Comparison of ENCODE assay signal across 26 cellular contexts in the genomic region with DNA sequence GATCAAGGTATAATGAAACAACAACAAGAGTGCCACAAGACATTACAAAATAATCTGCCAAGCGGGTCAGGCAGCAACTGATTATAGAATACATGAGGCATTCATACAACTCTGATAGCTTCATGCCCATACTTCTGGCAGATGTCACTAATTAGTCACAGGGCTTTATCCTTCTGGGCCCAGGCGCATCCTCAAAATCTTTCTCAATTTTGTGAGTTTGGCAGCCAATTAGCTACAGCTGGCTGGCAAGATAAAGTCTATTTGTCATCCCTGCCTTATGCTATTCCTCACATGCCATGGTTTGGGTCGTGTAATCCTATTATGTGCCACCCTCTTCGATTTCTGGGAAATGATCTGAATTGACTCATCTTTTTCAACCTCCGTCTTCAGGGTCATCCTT.
"Had no signal": no experiment of that assay in that cellular context is flagged by ENCODE, and none has a peak within 500 bp of the region (broad histone marks: within the 10 kb centered on the region; RNA-seq: fewer than 3 reads in every experiment).

No MANE protein-coding gene starts in this region.

- H3K27me3 ChIP-seq: body of pancreas, cardiac muscle cell, right lobe of liver, stomach, suprapubic skin, tibial nerve had no signal

- H3K79me2 ChIP-seq: parathyroid adenoma had no signal

- H3K9me3 ChIP-seq: body of pancreas, lower lobe of right lung, mucosa of descending colon, right lobe of liver, stomach, suprapubic skin, tibial nerve had no signal

- H3K4me1 ChIP-seq: body of pancreas, lower lobe of right lung, parathyroid adenoma, right lobe of liver, stomach, suprapubic skin, tibial nerve had no signal

- ATAC-seq: activated CD4-positive, CD25-positive, alpha-beta regulatory T cell treated with anti-CD3 and anti-CD28 coated beads, Interleukin-2, amount 50 U/mL, for 24 hours; activated naive CD8-positive, alpha-beta T cell treated with anti-CD3 and anti-CD28 coated beads, Interleukin-2, amount 50 U/mL, for 24 hours; body of pancreas; left lobe of liver; lower lobe of right lung; mucosa of descending colon; right lobe of liver; stimulated activated memory B cell treated with anti-CD40 and anti-IgM and Interleukin-4, amounts not matched to agents 10 μg/mL and 1 μg/mL and 100 μg/mL, for 72 hours had no signal

- H2AFZ ChIP-seq: parathyroid adenoma had no signal

- H3K4me3 ChIP-seq: body of pancreas, cardiac muscle cell, lower lobe of right lung, mucosa of descending colon, right lobe of liver, stomach, suprapubic skin, tibial nerve had no signal

- H3K9ac ChIP-seq: parathyroid adenoma had no signal

- H3K27ac ChIP-seq: body of pancreas, cardiac muscle cell, epithelial cell of prostate, lower lobe of right lung, parathyroid adenoma, right lobe of liver, stomach, suprapubic skin, tibial nerve, VCaP had no signal

- DNase-seq: activated CD4-positive, alpha-beta memory T cell treated with anti-CD3 and anti-CD28 coated beads, Interleukin-2, amount 10 ng/mL, durations not matched to agents 7 days and 5 days; activated CD4-positive, alpha-beta T cell treated with anti-CD3 and anti-CD28 coated beads, Interleukin-2, amount 10 ng/mL, durations not matched to agents 24 days and 14 days; activated effector memory CD4-positive, alpha-beta T cell treated with anti-CD3 and anti-CD28 coated beads, Interleukin-2, amount 50 U/mL, for 16 hours; activated naive CD4-positive, alpha-beta T cell treated with anti-CD3 and anti-CD28 coated beads, Interleukin-2, amount 10 ng/mL, durations not matched to agents 7 days and 5 days; activated naive CD8-positive, alpha-beta T cell treated with anti-CD3 and anti-CD28 coated beads, Interleukin-2, amount 50 U/mL, for 24 hours; anterior cingulate cortex; body of pancreas; cortex of kidney; endodermal cell; kidney; lower lobe of right lung; mucosa of descending colon; nephron progenitor cell; right lobe of liver; small intestine; stimulated activated CD4-positive, alpha-beta T cell treated with anti-CD3 and anti-CD28 coated beads, Interleukin-2, amount 100 ng/mL, for 24 hours; stomach had no signal

- H3K36me3 ChIP-seq: cardiac muscle cell, lower lobe of right lung, right lobe of liver, stomach, suprapubic skin, tibial nerve had no signal
